Comparison of ENCODE assay signal across 24 cellular contexts in the genomic region with DNA sequence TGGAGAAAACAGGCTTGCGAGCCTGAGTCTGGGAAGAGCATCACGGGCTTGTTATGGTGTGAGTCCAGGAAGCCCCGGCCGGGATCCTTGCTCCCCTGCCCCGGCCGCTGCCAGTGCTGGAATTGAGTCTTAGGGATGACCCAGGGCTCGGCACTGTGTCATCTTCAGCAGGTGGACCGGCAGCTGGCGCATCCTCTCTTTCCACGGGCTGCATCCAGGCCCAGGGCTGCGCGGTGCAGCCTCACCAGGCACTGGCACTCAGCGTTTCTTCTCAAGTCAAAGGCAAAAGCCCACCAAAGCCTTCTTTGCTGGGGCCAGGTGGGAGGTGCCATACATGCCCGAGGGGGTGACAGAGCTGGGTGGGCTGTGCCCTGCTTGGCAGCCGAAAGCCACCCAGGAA. TPM values are rescaled to one million over a fixed set of nuclear protein-coding genes. Genes with fewer than 3 reads are reported as not detected.
"Had no signal": no experiment of that assay in that cellular context is flagged by ENCODE, and none has a peak within 500 bp of the region (broad histone marks: within the 10 kb centered on the region; RNA-seq: fewer than 3 reads in every experiment).

No MANE protein-coding gene starts in this region.

- H3K36me3 Mint-ChIP-seq: activated naive CD8-positive, alpha-beta T cell; natural killer cell treated with Interleukin-12 subunit alpha and Interleukin-12 subunit beta and Interleukin-15 and Interleukin-18, amount 100 ng/mL, for 72 hours had no signal

- ATAC-seq: activated T-helper 17 cell treated with anti-CD3 and anti-CD28 coated beads, Interleukin-2, amount 50 U/mL, for 72 hours; effector memory CD8-positive, alpha-beta T cell; esophagus mucosa; natural killer cell treated with Interleukin-12 subunit alpha and Interleukin-12 subunit beta and Interleukin-15 and Interleukin-18, amount 100 ng/mL, for 72 hours had no signal

- H3K4me3 Mint-ChIP-seq: activated naive CD8-positive, alpha-beta T cell; activated T-cell treated with anti-CD3 and anti-CD28 coated beads, Interleukin-2, amount 50 U/mL, for 24 hours; activated T-helper 17 cell treated with anti-CD3 and anti-CD28 coated beads, Interleukin-2, amount 50 U/mL, for 72 hours; central memory CD8-positive, alpha-beta T cell; effector memory CD8-positive, alpha-beta T cell; natural killer cell treated with Interleukin-12 subunit alpha and Interleukin-12 subunit beta and Interleukin-15 and Interleukin-18, amount 100 ng/mL, for 72 hours; stimulated activated naive CD8-positive, alpha-beta T cell treated with anti-CD3 and anti-CD28 coated beads, Interleukin-15, Interleukin-2, amounts not matched to agents 100 ng/mL and 50 ng/mL, for 24 hours had no signal

- H3K27ac ChIP-seq: adrenal gland, ascending aorta, brain microvascular endothelial cell, colonic mucosa, dorsolateral prefrontal cortex, neutrophil, parathyroid adenoma, thyroid gland had no signal

- H3K27ac Mint-ChIP-seq: activated naive CD8-positive, alpha-beta T cell; activated T-cell treated with anti-CD3 and anti-CD28 coated beads, Interleukin-2, amount 50 U/mL, for 24 hours; activated T-helper 17 cell treated with anti-CD3 and anti-CD28 coated beads, Interleukin-2, amount 50 U/mL, for 72 hours; effector memory CD8-positive, alpha-beta T cell; natural killer cell treated with Interleukin-12 subunit alpha and Interleukin-12 subunit beta and Interleukin-15 and Interleukin-18, amount 100 ng/mL, for 72 hours; stimulated activated naive CD8-positive, alpha-beta T cell treated with anti-CD3 and anti-CD28 coated beads, Interleukin-15, Interleukin-2, amounts not matched to agents 100 ng/mL and 50 ng/mL, for 24 hours had no signal

- H3K27me3 Mint-ChIP-seq: activated naive CD8-positive, alpha-beta T cell; activated T-cell treated with anti-CD3 and anti-CD28 coated beads, Interleukin-2, amount 50 U/mL, for 24 hours; activated T-helper 17 cell treated with anti-CD3 and anti-CD28 coated beads, Interleukin-2, amount 50 U/mL, for 72 hours; central memory CD8-positive, alpha-beta T cell; natural killer cell treated with Interleukin-12 subunit alpha and Interleukin-12 subunit beta and Interleukin-15 and Interleukin-18, amount 100 ng/mL, for 72 hours; stimulated activated naive CD8-positive, alpha-beta T cell treated with anti-CD3 and anti-CD28 coated beads, Interleukin-15, Interleukin-2, amounts not matched to agents 100 ng/mL and 50 ng/mL, for 24 hours had no signal

- H3K9me3 Mint-ChIP-seq: activated T-cell treated with anti-CD3 and anti-CD28 coated beads, Interleukin-2, amount 50 U/mL, for 24 hours; activated T-helper 17 cell treated with anti-CD3 and anti-CD28 coated beads, Interleukin-2, amount 50 U/mL, for 72 hours; central memory CD8-positive, alpha-beta T cell; effector memory CD8-positive, alpha-beta T cell; natural killer cell treated with Interleukin-12 subunit alpha and Interleukin-12 subunit beta and Interleukin-15 and Interleukin-18, amount 100 ng/mL, for 72 hours; stimulated activated naive CD8-positive, alpha-beta T cell treated with anti-CD3 and anti-CD28 coated beads, Interleukin-15, Interleukin-2, amounts not matched to agents 100 ng/mL and 50 ng/mL, for 24 hours had no signal

- H3K4me3 ChIP-seq: adrenal gland, ascending aorta, colonic mucosa, dorsolateral prefrontal cortex, thyroid gland had no signal

- H3K4me1 ChIP-seq: colonic mucosa, parathyroid adenoma, thyroid gland had no signal

- H3K9me3 ChIP-seq: adrenal gland, ascending aorta, colonic mucosa, neutrophil, thyroid gland had no signal

- H3K36me3 ChIP-seq: adrenal gland, colonic mucosa, neutrophil, thyroid gland had no signal

- H3K4me1 Mint-ChIP-seq: activated T-helper 17 cell treated with anti-CD3 and anti-CD28 coated beads, Interleukin-2, amount 50 U/mL, for 72 hours; central memory CD8-positive, alpha-beta T cell had no signal

- DNase-seq: activated T-cell treated with anti-CD3 and anti-CD28 coated beads, Interleukin-2, amount 50 U/mL, for 24 hours; adrenal gland; brain microvascular endothelial cell; colonic mucosa; effector memory CD8-positive, alpha-beta T cell; foreskin melanocyte; hypothalamus; mammary epithelial cell; midbrain; stimulated activated CD4-positive, alpha-beta T cell treated with anti-CD3 and anti-CD28 coated beads, Interleukin-12 subunit alpha, Interleukin-12 subunit beta, amount 100 ng/mL, for 4 hours; stimulated activated CD4-positive, alpha-beta T cell treated with anti-CD3 and anti-CD28 coated beads, Interleukin-4, amount 100 ng/mL, for 4 hours; substantia nigra; T-helper 1 cell; thyroid gland had no signal

- H3K27me3 ChIP-seq: adrenal gland, ascending aorta, brain microvascular endothelial cell, colonic mucosa, dorsolateral prefrontal cortex, thyroid gland had no signal

RNA-seq across cellular contexts. Expression of a gene that starts 46.6 kb away (rescaled TPM):
- total RNA-seq: natural killer cell treated with Interleukin-12 subunit alpha and Interleukin-12 subunit beta and Interleukin-15 and Interleukin-18, amount 100 ng/mL, for 72 hours had no signal
